29 cellular contexts compared by ENCODE assay signal in genomic region chr2:18745431-18746272, GRCh38.
"Had no signal": no experiment of that assay in that cellular context is flagged by ENCODE, and none has a peak within 500 bp of the region (broad histone marks: within the 10 kb centered on the region; RNA-seq: fewer than 3 reads in every experiment).

No MANE protein-coding gene starts in this region.

- H3K4me1 ChIP-seq: breast epithelium, colonic mucosa, foreskin keratinocyte had no signal

- DNase-seq: activated CD4-positive, alpha-beta memory T cell treated with anti-CD3 and anti-CD28 coated beads, Interleukin-2, amount 10 ng/mL, durations not matched to agents 7 days and 5 days; activated CD4-positive, alpha-beta T cell treated with anti-CD3 and anti-CD28 coated beads for 36 hours; activated CD4-positive, alpha-beta T cell treated with anti-CD3 and anti-CD28 coated beads, Interleukin-2, amount 10 ng/mL, durations not matched to agents 7 days and 5 days; activated CD4-positive, alpha-beta T cell treated with anti-CD3 and anti-CD28 coated beads, Interleukin-2, amount 50 U/mL, for 4 hours; activated CD4-positive, CD25-positive, alpha-beta regulatory T cell; activated CD4-positive, CD25-positive, alpha-beta regulatory T cell treated with anti-CD3 and anti-CD28 coated beads, Interleukin-2, amount 50 U/mL, for 72 hours; activated CD8-positive, alpha-beta memory T cell treated with anti-CD3 and anti-CD28 coated beads, Interleukin-2, amount 50 U/mL, for 48 hours; activated gamma-delta T cell; activated naive CD4-positive, alpha-beta T cell; activated naive CD4-positive, alpha-beta T cell treated with anti-CD3 and anti-CD28 coated beads, Interleukin-2, amount 10 ng/mL, durations not matched to agents 7 days and 5 days; activated naive CD8-positive, alpha-beta T cell treated with anti-CD3 and anti-CD28 coated beads, Interleukin-2, amount 10 ng/mL, durations not matched to agents 7 days and 5 days; activated T-cell treated with anti-CD3 and anti-CD28 coated beads for 4 hours; activated T-cell treated with anti-CD3 and anti-CD28 coated beads, Interleukin-2, amount 50 U/mL, for 24 hours; activated T-cell treated with anti-CD3 and anti-CD28 coated beads, Interleukin-2, amount 50 U/mL, for 72 hours; central memory CD4-positive, alpha-beta T cell; cerebellar nuclear complex; colonic mucosa; dorsolateral prefrontal cortex; effector memory CD4-positive, alpha-beta T cell; endodermal cell; foreskin keratinocyte; gastrocnemius medialis; glutamatergic neuron; T-helper 2 cell had no signal

- H3K27me3 ChIP-seq: ascending aorta, breast epithelium, cardiac muscle cell, colonic mucosa, dorsolateral prefrontal cortex, foreskin keratinocyte, gastrocnemius medialis had no signal

- H3K4me3 ChIP-seq: ascending aorta, breast epithelium, cardiac muscle cell, colonic mucosa, dorsolateral prefrontal cortex, gastrocnemius medialis had no signal

- ATAC-seq: activated CD4-positive, alpha-beta T cell treated with anti-CD3 and anti-CD28 coated beads for 36 hours; activated naive CD4-positive, alpha-beta T cell treated with anti-CD3 and anti-CD28 coated beads, Interleukin-2, amount 50 U/mL, for 72 hours; activated T-cell treated with anti-CD3 and anti-CD28 coated beads, Interleukin-2, amount 50 U/mL, for 72 hours; esophagus mucosa; foreskin keratinocyte; gastrocnemius medialis had no signal

- H3K27ac ChIP-seq: ascending aorta, breast epithelium, cardiac muscle cell, colonic mucosa, dorsolateral prefrontal cortex, foreskin keratinocyte, gastrocnemius medialis had no signal

- H3K36me3 ChIP-seq: ascending aorta, breast epithelium, cardiac muscle cell, colonic mucosa, gastrocnemius medialis had no signal

- H3K9me3 ChIP-seq: ascending aorta, breast epithelium, colonic mucosa, gastrocnemius medialis had no signal
